In the genomic region with DNA sequence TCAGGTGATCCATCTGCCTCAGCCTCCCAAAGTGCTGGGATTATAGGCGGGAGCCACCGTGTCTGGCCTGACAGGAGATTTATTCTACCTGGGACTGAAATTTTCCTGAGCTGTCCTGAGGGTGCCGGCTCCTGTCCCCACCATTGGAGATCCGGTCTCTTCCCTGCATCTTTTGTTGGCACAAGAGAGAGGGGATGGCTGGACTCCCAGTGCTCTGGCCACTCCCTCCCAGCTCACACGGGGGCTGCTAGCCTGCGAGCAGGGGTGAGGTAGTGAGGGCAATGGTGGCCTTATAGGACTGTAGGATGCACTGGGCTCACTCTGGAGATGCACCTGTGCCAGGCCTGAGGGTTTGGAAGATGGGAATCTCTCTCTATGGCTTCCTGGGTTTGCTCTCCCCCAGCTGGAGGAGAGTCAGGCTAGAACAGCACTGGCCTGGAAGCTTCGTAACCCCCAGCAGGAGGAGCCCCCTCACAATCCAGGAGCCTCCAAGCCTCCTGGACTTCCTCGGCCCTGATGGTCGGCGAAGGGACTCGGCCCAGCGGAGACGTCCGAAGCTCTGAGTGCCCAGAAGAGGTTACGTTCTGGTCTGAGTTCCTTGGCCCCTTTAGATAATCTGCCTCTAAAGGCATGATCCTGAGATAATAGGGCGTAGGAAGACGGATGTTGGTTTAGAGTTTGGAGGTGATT, we compare ENCODE assay signal across 27 cellular contexts.
DNase-seq lines count a peak whose midpoint lies in the region; ATAC-seq, FAIRE-seq and TF ChIP-seq lines count a peak whose summit lies in the region.
"Had no signal": no experiment of that assay in that cellular context is flagged by ENCODE, and none has a peak within 500 bp of the region (broad histone marks: within the 10 kb centered on the region; RNA-seq: fewer than 3 reads in every experiment).

No MANE protein-coding gene starts in this region.

- no peak overlapping the region for H3K4ac ChIP-seq in H1 (replicated peaks; ENCODE audit: insufficient read length, low read depth, low read length)
- no peak overlapping the region for H3K4ac ChIP-seq in neuronal stem cell (ENCODE audit: low read length)

- no peak overlapping the region for H2BK120ac ChIP-seq in H1 (replicated peaks; ENCODE audit: low read depth, low read length)
- H2BK120ac ChIP-seq in neuronal stem cell (ENCODE audit: low read depth, low read length), result no peak overlapping the region

- H3K23ac ChIP-seq in H1 (ENCODE audit: insufficient read length), result no peak overlapping the region
- H3K23ac ChIP-seq in neuronal stem cell (ENCODE audit: low read depth, low read length, poor library complexity), result no peak overlapping the region

- H3K18ac ChIP-seq in H1 (ENCODE audit: extremely low read depth, low read length) (no peak overlapping the region), neuronal stem cell (ENCODE audit: low read length) (peak overlapping the region; percentile 62)

- 73% methylated on average over 14 of the region's 17 CpGs for WGBS in HepG2 (ENCODE audit: low lambda C conversion rate)
- WGBS in right lobe of liver (ENCODE audit: insufficient coverage, low coverage, low lambda C conversion rate, missing lambda C conversion rate), result 79% methylated on average over 9 of the region's 17 CpGs
- 93% methylated on average over 17 of the region's 17 CpGs; no CpG with 5 or more reads in 1 of the 2 experiments for WGBS in H1 (ENCODE audit: extremely low coverage in 1 of 2, insufficient coverage in 1 of 2, insufficient read length in 1 of 2, insufficient replicate concordance in 2 of 2, low coverage in 1 of 2, low lambda C conversion rate in 2 of 2, missing lambda C conversion rate in 1 of 2), 2 experiments
- WGBS in neuronal stem cell (ENCODE audit: extremely low coverage in 2 of 2, insufficient read length in 2 of 2, insufficient replicate concordance in 1 of 2), 2 donors, result 100% methylated on average over 2 of the region's 17 CpGs; no CpG with 5 or more reads in 1 of the 2 donors

- no peaks in the 10 kb centered on the region for H3K27me3 Mint-ChIP-seq in nephron progenitor cell (ENCODE audit: low read depth, poor library complexity)
- peaks cover 4% of the 10 kb centered on the region for H3K27me3 Mint-ChIP-seq in activated CD4-positive, alpha-beta memory T cell treated with anti-CD3 and anti-CD28 coated beads for 36 hours

- peaks cover 46% of the 10 kb centered on the region for H3K4me1 Mint-ChIP-seq in nephron progenitor cell
- no peaks in the 10 kb centered on the region for H3K4me1 Mint-ChIP-seq in activated CD4-positive, alpha-beta memory T cell treated with anti-CD3 and anti-CD28 coated beads for 36 hours (ENCODE audit: low read depth)
- H3K4me1 Mint-ChIP-seq: CD8-positive, alpha-beta memory T cell had no signal

- ATAC-seq in HepG2 (no peak), right lobe of liver (no peak), GM21825 (IDR thresholded peaks at IDR 0.05; ENCODE audit: unreplicated experiment) (no peak)
- ATAC-seq: A549, GM12878 had no signal

- BruUV-seq in HepG2 (replicated peaks; lab: Mats Ljungman, UMichigan), result no TSS peak

- H3K36me3 Mint-ChIP-seq in nephron progenitor cell (ENCODE audit: low read depth), result no peaks in the 10 kb centered on the region
- H3K36me3 Mint-ChIP-seq in activated CD4-positive, alpha-beta memory T cell treated with anti-CD3 and anti-CD28 coated beads for 36 hours, result no peaks in the 10 kb centered on the region
- H3K36me3 Mint-ChIP-seq: CD14-positive monocyte; CD8-positive, alpha-beta memory T cell had no signal

- intact Hi-C loops in HepG2 (cut with micrococcal nuclease; ENCODE audit: unreplicated experiment), result no loop called here
- intact Hi-C loops in right lobe of liver (cut with DNase I), result no loop called here
- intact Hi-C loops in activated CD4-positive, alpha-beta memory T cell treated with anti-CD3 and anti-CD28 coated beads for 36 hours (cut with micrococcal nuclease), result no loop called here

- H3K4me2 ChIP-seq in HepG2 (ENCODE audit: low read depth, low read length), result no peak overlapping the region
- no peak overlapping the region for H3K4me2 ChIP-seq in H1 (ENCODE audit: insufficient read depth in 1 of 2, low read depth in 2 of 2, low read length in 2 of 2)
- H3K4me2 ChIP-seq in neuronal stem cell (ENCODE audit: insufficient read depth, low read length, poor library complexity, severe bottlenecking), result no peak overlapping the region
- H3K4me2 ChIP-seq: A549 had no signal

- no peak for TF ChIP-seq POLR2A in HepG2 (IDR thresholded peaks at IDR 0.05; ENCODE audit: insufficient read depth in 1 of 2, low read depth in 2 of 2, low read length in 2 of 2)
- no peak for TF ChIP-seq POLR2A in right lobe of liver (IDR thresholded peaks at IDR 0.05)
- no peak for TF ChIP-seq POLR2A in H1 (IDR thresholded peaks at IDR 0.05; ENCODE audit: control extremely low read depth in 1 of 2, low read depth in 2 of 2, low read length in 2 of 2)

- 0 out of 2 replicates have a peak, but pooled peaks cover 3% of the 10 kb centered on the region for H4K20me1 ChIP-seq in HepG2 (ENCODE audit: insufficient read depth, low read length)
- H4K20me1 ChIP-seq in H1 (replicated peaks in 1 of 2; ENCODE audit: control insufficient read depth in 1 of 2, insufficient read depth in 2 of 2, low read length in 2 of 2), result peaks cover 0 to 2% of the 10 kb centered on the region in 2 experiments

- no peak for TF ChIP-seq CTCF in HepG2 (CRISPR knock-in tag; IDR thresholded peaks at IDR 0.05)
- no peak for TF ChIP-seq CTCF in right lobe of liver (IDR thresholded peaks at IDR 0.05)
- TF ChIP-seq CTCF in H1 (IDR thresholded peaks at IDR 0.05; ENCODE audit: control extremely low read depth in 1 of 3, insufficient read depth in 1 of 3, low read depth in 1 of 3, low read length in 3 of 3), result peak in 2 of 3 experiments; percentile 11 to 18; a peak in 3 of 4 replicates
- no peak for TF ChIP-seq CTCF in nephron progenitor cell (IDR thresholded peaks at IDR 0.05)

- H3K27ac ChIP-seq in HepG2 (ENCODE audit: extremely low read length, insufficient read depth, low read length) (no peak overlapping the region), right lobe of liver (no peak overlapping the region), H1 (ENCODE audit: low read depth, low read length) (no peak overlapping the region), neuronal stem cell (replicated peaks; ENCODE audit: low read length) (no peak overlapping the region)
- H3K27ac ChIP-seq: A549 had no signal

- 0 out of 2 replicates have a peak overlapping the region, but pooled peaks have one; percentile 40 for H2BK15ac ChIP-seq in H1 (ENCODE audit: low read length)
- H2BK15ac ChIP-seq in neuronal stem cell (ENCODE audit: low read length), result peak overlapping the region; percentile 88

- TF ChIP-seq RAD21 in HepG2 (CRISPR knock-in tag; IDR thresholded peaks at IDR 0.05), result no peak
- peak in 1 of 2 experiments; percentile 16; a peak in 2 of 4 replicates for TF ChIP-seq RAD21 in H1 (IDR thresholded peaks at IDR 0.05 in 1 of 2, conservative IDR thresholded peaks at IDR 0.05 in 1 of 2; ENCODE audit: low read depth in 2 of 2, low read length in 2 of 2)

- no peak overlapping the region for H3K4me3 Mint-ChIP-seq in nephron progenitor cell
- H3K4me3 Mint-ChIP-seq in activated CD4-positive, alpha-beta memory T cell treated with anti-CD3 and anti-CD28 coated beads for 36 hours, result no peak overlapping the region
- H3K4me3 Mint-ChIP-seq: CD14-positive monocyte; CD4-positive, alpha-beta T cell; HFFc6 had no signal

- peak overlapping the region; percentile 59 for H3K27ac Mint-ChIP-seq in nephron progenitor cell
- H3K27ac Mint-ChIP-seq in activated CD4-positive, alpha-beta memory T cell treated with anti-CD3 and anti-CD28 coated beads for 36 hours, result no peak overlapping the region
- H3K27ac Mint-ChIP-seq: CD14-positive monocyte; CD4-positive, alpha-beta T cell; CD8-positive, alpha-beta memory T cell; HFFc6 had no signal

- DNase-seq in HepG2 (ENCODE audit: low spot score), result no peak
- no peak for DNase-seq in right lobe of liver
- no peak for DNase-seq in H1 (ENCODE audit: low read depth in 1 of 2, low spot score in 2 of 2)
- no peak for DNase-seq in nephron progenitor cell
- no peak for DNase-seq in neuronal stem cell (ENCODE audit: low spot score)
- DNase-seq in activated CD4-positive, alpha-beta memory T cell treated with anti-CD3 and anti-CD28 coated beads for 36 hours, result no peak
- DNase-seq in activated T-cell treated with anti-CD3 and anti-CD28 coated beads for 4 hours, result no peak
- DNase-seq: 8988T; ACHN; AML-193; BE2C; CD4-positive, alpha-beta T cell; CD8-positive, alpha-beta memory T cell; DMS 273 treated with DMSO at 0.1 percent for 48 hours; DMS79; EL; GDM1; GOT3; HFFc6 had no signal

- no peak overlapping the region for H2BK12ac ChIP-seq in H1 (ENCODE audit: low read depth, low read length)
- no peak overlapping the region for H2BK12ac ChIP-seq in neuronal stem cell (ENCODE audit: low read length)

- CTCF ChIA-PET in HepG2 (lab: Yijun Ruan, JAX; ENCODE audit: low intra/inter-chr PET ratio, low total read pairs) (no interaction called here), H1 (lab: Charles Lee; ENCODE audit: partially characterized antibody) (interaction anchor here (0.7 to 14.8 kb wide), 25 partner anchors 7 to 935 kb away, joined by 3 to 245 read pairs (median 5); partner anchors contain the start of gene NECTIN1)
- CTCF ChIA-PET in activated CD4-positive, alpha-beta memory T cell treated with anti-CD3 and anti-CD28 coated beads for 36 hours (lab: Charles Lee), result no interaction called here

- H2BK5ac ChIP-seq in H1 (ENCODE audit: low read depth, low read length) (no peak overlapping the region), neuronal stem cell (ENCODE audit: low read length) (no peak overlapping the region)

- no peaks in the 10 kb centered on the region for H3K79me1 ChIP-seq in H1 (ENCODE audit: low read depth, low read length)
- no peaks in the 10 kb centered on the region for H3K79me1 ChIP-seq in neuronal stem cell (ENCODE audit: low read depth, low read length)

- in situ Hi-C loops in HepG2 (cut with HindIII; ENCODE audit: extremely low pct_ligation_motif_present, low pct_unique_long_range_greater_than_20kb), result no loop called here

- no peak overlapping the region for H3K4me3 ChIP-seq in HepG2 (replicated peaks in 1 of 3; ENCODE audit: insufficient read depth in 1 of 3, low read depth in 2 of 3, low read length in 3 of 3)
- H3K4me3 ChIP-seq in right lobe of liver, result no peak overlapping the region
- H3K4me3 ChIP-seq in H1 (ENCODE audit: extremely low read depth in 1 of 4, insufficient read depth in 2 of 4, low read depth in 3 of 4, low read length in 4 of 4), result no peak overlapping the region
- H3K4me3 ChIP-seq in neuronal stem cell (ENCODE audit: low read length in 2 of 2), result no peak overlapping the region
- H3K4me3 ChIP-seq: A549; BLaER1 treated with 17β-estradiol and CSF1 and Interleukin-3, amounts not matched to agents 10 nM and 100 nM; GM12878; HAP-1 had no signal

- H2AFZ ChIP-seq in HepG2 (ENCODE audit: low read length), result no peak overlapping the region
- no peak overlapping the region for H2AFZ ChIP-seq in H1 (ENCODE audit: low read length)
- H2AFZ ChIP-seq in neuronal stem cell (ENCODE audit: low read length), result no peak overlapping the region

- FAIRE-seq in HepG2 (lab: Jason Lieb, UNC), result no peak
- no peak for FAIRE-seq in H1 (lab: Jason Lieb, UNC)
- FAIRE-seq: A549, D721Med, GM12878, GM19239 had no signal

- no peaks in the 10 kb centered on the region for H3K23me2 ChIP-seq in H1 (ENCODE audit: low read depth, low read length)

- no peaks in the 10 kb centered on the region for H3K9me3 Mint-ChIP-seq in nephron progenitor cell
- H3K9me3 Mint-ChIP-seq in activated CD4-positive, alpha-beta memory T cell treated with anti-CD3 and anti-CD28 coated beads for 36 hours, result no peaks in the 10 kb centered on the region
- H3K9me3 Mint-ChIP-seq: CD4-positive, alpha-beta T cell; CD8-positive, alpha-beta memory T cell; HFFc6 had no signal

- H4K5ac ChIP-seq in H1 (ENCODE audit: insufficient read length, low read depth, low read length), result no peak overlapping the region

- H3K9me3 ChIP-seq in HepG2 (ENCODE audit: low read length) (no peaks in the 10 kb centered on the region), right lobe of liver (no peaks in the 10 kb centered on the region), H1 (ENCODE audit: insufficient read depth in 2 of 2, low read depth in 1 of 2, low read length in 1 of 2) (no peaks in the 10 kb centered on the region), neuronal stem cell (replicated peaks in 1 of 2; ENCODE audit: control insufficient read depth in 2 of 2, insufficient read depth in 1 of 2, low read depth in 1 of 2, low read length in 2 of 2) (no peaks in the 10 kb centered on the region)
- H3K9me3 ChIP-seq: A549, BE2C, HAP-1 had no signal

- no peak overlapping the region for H2BK20ac ChIP-seq in H1 (ENCODE audit: low read length)

- H4K91ac ChIP-seq in H1 (replicated peaks; ENCODE audit: insufficient read length, low read length) (peak overlapping the region; percentile 12), neuronal stem cell (ENCODE audit: low read depth, low read length, poor library complexity) (no peak overlapping the region)

- H3K56ac ChIP-seq in H1 (replicated peaks; ENCODE audit: insufficient read length, low read depth, low read length), result no peak overlapping the region

- H3K14ac ChIP-seq in H1 (ENCODE audit: insufficient read length) (no peak overlapping the region), neuronal stem cell (ENCODE audit: low read length) (no peak overlapping the region)

- peaks cover 51% of the 10 kb centered on the region for H3K4me1 ChIP-seq in HepG2 (ENCODE audit: insufficient read depth, low read length)
- H3K4me1 ChIP-seq in right lobe of liver, result no peaks in the 10 kb centered on the region
- peaks cover 7 to 34% (median 20%) of the 10 kb centered on the region in 4 experiments for H3K4me1 ChIP-seq in H1 (replicated peaks in 1 of 4; ENCODE audit: control insufficient read depth in 3 of 4, insufficient read depth in 4 of 4, low read length in 3 of 4)
- H3K4me1 ChIP-seq in neuronal stem cell (ENCODE audit: control insufficient read depth in 2 of 2, insufficient read depth in 1 of 2, low read depth in 1 of 2, low read length in 2 of 2), result peaks cover 28 to 38% of the 10 kb centered on the region in 2 donors
- H3K4me1 ChIP-seq: A549 had no signal

- H3K27me3 ChIP-seq in HepG2 (ENCODE audit: control insufficient read depth in 1 of 2, insufficient read depth in 2 of 2, low read length in 2 of 2) (peaks cover 4 to 23% of the 10 kb centered on the region in 2 experiments), right lobe of liver (no peaks in the 10 kb centered on the region), H1 (replicated peaks in 1 of 4; ENCODE audit: control insufficient read depth in 3 of 4, extremely low read depth in 1 of 4, insufficient read depth in 3 of 4, low read length in 3 of 4) (no peaks in the 10 kb centered on the region; a peak in 2 of 7 replicates), neuronal stem cell (ENCODE audit: control insufficient read depth in 3 of 3, insufficient read depth in 3 of 3, low read depth in 1 of 3, low read length in 3 of 3) (no peaks in the 10 kb centered on the region)
- H3K27me3 ChIP-seq: BE2C had no signal

- no peak overlapping the region for H3K9ac ChIP-seq in HepG2 (ENCODE audit: insufficient read depth, low read depth, low read length)
- no peak overlapping the region for H3K9ac ChIP-seq in H1 (replicated peaks in 1 of 4; ENCODE audit: extremely low read depth in 1 of 4, low read depth in 3 of 4, low read length in 3 of 4)
- no peak overlapping the region for H3K9ac ChIP-seq in neuronal stem cell (ENCODE audit: low read depth, low read length, poor library complexity)
- H3K9ac ChIP-seq: BLaER1 treated with 17β-estradiol and CSF1 and Interleukin-3, amounts not matched to agents 10 nM and 100 nM had no signal

- POLR2A ChIA-PET in HepG2 (lab: Yijun Ruan, JAX), result no interaction called here
- POLR2A ChIA-PET in H1 (lab: Charles Lee; ENCODE audit: partially characterized antibody), result interaction anchor here (0.6 kb wide), 1 partner anchor 94 kb away, joined by 3 read pairs; no protein-coding TSS in a partner anchor
- POLR2A ChIA-PET in activated CD4-positive, alpha-beta memory T cell treated with anti-CD3 and anti-CD28 coated beads for 36 hours (lab: Charles Lee), result no interaction called here

- TF ChIP-seq EP300 in HepG2 (IDR thresholded peaks at IDR 0.05; ENCODE audit: low read depth in 2 of 2, low read length in 2 of 2), result no peak
- TF ChIP-seq EP300 in HepG2 (CRISPR knock-in tag; IDR thresholded peaks at IDR 0.05; ENCODE audit: borderline replicate concordance), result no peak
- no peak for TF ChIP-seq EP300 in H1 (IDR thresholded peaks at IDR 0.05; ENCODE audit: borderline replicate concordance in 1 of 2, low read depth in 2 of 2, low read length in 2 of 2)

- H3K79me2 ChIP-seq in HepG2 (ENCODE audit: insufficient read depth, low read length), result no peaks in the 10 kb centered on the region
- H3K79me2 ChIP-seq in H1 (ENCODE audit: control insufficient read depth in 1 of 2, insufficient read depth in 2 of 2, low read length in 2 of 2), result no peaks in the 10 kb centered on the region

- H2AK5ac ChIP-seq in H1 (ENCODE audit: low read depth, low read length), result no peak overlapping the region
- peak overlapping the region; percentile 87 for H2AK5ac ChIP-seq in neuronal stem cell (ENCODE audit: low read depth, low read length)

- H3K36me3 ChIP-seq in HepG2 (replicated peaks in 1 of 2; ENCODE audit: control insufficient read depth in 1 of 2, insufficient read depth in 2 of 2, low read length in 2 of 2) (no peaks in the 10 kb centered on the region), right lobe of liver (no peaks in the 10 kb centered on the region), H1 (ENCODE audit: control insufficient read depth in 2 of 4, insufficient read depth in 4 of 4, low read length in 3 of 4) (no peaks in the 10 kb centered on the region), neuronal stem cell (replicated peaks in 1 of 2; ENCODE audit: control insufficient read depth in 2 of 2, insufficient read depth in 2 of 2, low read length in 2 of 2) (no peaks in the 10 kb centered on the region)
- H3K36me3 ChIP-seq: BE2C; BLaER1 treated with 17β-estradiol and CSF1 and Interleukin-3, amounts not matched to agents 10 nM and 100 nM; HAP-1 had no signal

- 0 out of 2 replicates have a peak overlapping the region, but pooled peaks have one; percentile 45 for H4K8ac ChIP-seq in H1 (ENCODE audit: extremely low read depth, insufficient read depth, low read length)
- no peak overlapping the region for H4K8ac ChIP-seq in neuronal stem cell (ENCODE audit: low read depth, low read length)

Comparison
In these comparisons a context has a peak if more than half of its experiments do, and no peak if none do; other contexts are left out.
1. CTCF ChIP-seq: peak in H1 (2 of 3); none in HepG2 (single experiment), right lobe of liver (0 of 4) and nephron progenitor cell (single experiment).
2. Of the 41 proteins assayed by ChIP-seq in both HepG2 and H1: peak only in HepG2: none; only in H1: CTCF; in both: none; in neither: 39; mixed calls (peak in some experiments, not most) for 1.